In genomic region chr20:41100001-41100480, GRCh38 we compare ENCODE assay signal across 20 cellular contexts. TPM values are rescaled to one million over a fixed set of nuclear protein-coding genes. Genes with fewer than 3 reads are reported as not detected.
A peak's percentile ranks its signal among the peaks of the same experiment; 100 is the strongest.
DNase-seq lines count a peak whose midpoint lies in the region; ATAC-seq, FAIRE-seq and TF ChIP-seq lines count a peak whose summit lies in the region.
"Had no signal": no experiment of that assay in that cellular context is flagged by ENCODE, and none has a peak within 500 bp of the region (broad histone marks: within the 10 kb centered on the region; RNA-seq: fewer than 3 reads in every experiment).

No MANE protein-coding gene starts in this region.

- DNase-seq in stimulated activated naive CD8-positive, alpha-beta T cell treated with anti-CD3 and anti-CD28 coated beads, Interleukin-15, amount 100 ng/mL, for 72 hours, result no peak
- DNase-seq in RCC 7860 (ENCODE audit: low spot score) (peak; percentile 33), fibroblast of mammary gland (ENCODE audit: low read depth) (peak; percentile 20), NCI-H82 (lab: John Stamatoyannopoulos, UW) (no peak), transverse colon (no peak), HTR-8/SVneo (ENCODE audit: insufficient read length, low spot score) (no peak), KG1 (lab: John Stamatoyannopoulos, UW) (no peak)
- DNase-seq: BE2C; H7; Karpas-422; NCI-H1417; NCI-H1694 treated with DMSO at 0.1 percent for 48 hours; NCI-H69; NK-92 treated with Interleukin-12 subunit alpha and Interleukin-12 subunit beta, amount 100 ng/mL, for 24 hours; SIG-M5 had no signal

- in situ Hi-C loops in transverse colon (cut with MboI; ENCODE audit: low pct_ligation_motif_present in 1 of 4, low pct_unique_long_range_greater_than_20kb in 1 of 4, low sequenced_read_pairs in 3 of 4), result loop anchor here in 1 of 4 donors (25.0 kb wide), 1 partner anchor 363 kb away; no protein-coding TSS in a partner anchor

- no peaks in the 10 kb centered on the region for H3K9me3 ChIP-seq in transverse colon
- H3K9me3 ChIP-seq: BE2C had no signal

- 78 to 90% methylated on average over 4 to 9 of the region's 9 CpGs for WGBS in transverse colon (ENCODE audit: low coverage in 1 of 2), 2 donors

- H3K27me3 Mint-ChIP-seq in stimulated activated naive CD8-positive, alpha-beta T cell treated with anti-CD3 and anti-CD28 coated beads, Interleukin-15, Interleukin-2, amounts not matched to agents 100 ng/mL and 50 ng/mL, for 24 hours, result no peaks in the 10 kb centered on the region
- no peaks in the 10 kb centered on the region for H3K27me3 Mint-ChIP-seq in stimulated activated naive CD8-positive, alpha-beta T cell treated with anti-CD3 and anti-CD28 coated beads, Interleukin-15, amount 100 ng/mL, for 72 hours
- H3K27me3 Mint-ChIP-seq: IgD-negative memory B cell had no signal

- no peak for FAIRE-seq in RCC 7860 (lab: Jason Lieb, UNC)
- no peak for FAIRE-seq in HTR-8/SVneo (lab: Jason Lieb, UNC)
- FAIRE-seq: A204.1, GM12878 had no signal

- peaks cover 0 to 68% (median 22%) of the 10 kb centered on the region in 4 donors for H3K36me3 ChIP-seq in transverse colon

- no peak for TF ChIP-seq EP300 in transverse colon (IDR thresholded peaks at IDR 0.05; ENCODE audit: low read depth)

- peak overlapping the region; percentile 29 for H3K27ac Mint-ChIP-seq in stimulated activated naive CD8-positive, alpha-beta T cell treated with anti-CD3 and anti-CD28 coated beads, Interleukin-15, Interleukin-2, amounts not matched to agents 100 ng/mL and 50 ng/mL, for 24 hours
- H3K27ac Mint-ChIP-seq in stimulated activated naive CD8-positive, alpha-beta T cell treated with anti-CD3 and anti-CD28 coated beads, Interleukin-15, amount 100 ng/mL, for 72 hours, result no peak overlapping the region

- no peak overlapping the region for H3K27ac ChIP-seq in transverse colon
- H3K27ac ChIP-seq: HL-60 had no signal

- H3K4me3 Mint-ChIP-seq in stimulated activated naive CD8-positive, alpha-beta T cell treated with anti-CD3 and anti-CD28 coated beads, Interleukin-15, Interleukin-2, amounts not matched to agents 100 ng/mL and 50 ng/mL, for 24 hours, result no peak overlapping the region
- no peak overlapping the region for H3K4me3 Mint-ChIP-seq in stimulated activated naive CD8-positive, alpha-beta T cell treated with anti-CD3 and anti-CD28 coated beads, Interleukin-15, amount 100 ng/mL, for 72 hours
- H3K4me3 Mint-ChIP-seq: IgD-negative memory B cell had no signal

- no peak for TF ChIP-seq CTCF in fibroblast of mammary gland (conservative IDR thresholded peaks at IDR 0.05; ENCODE audit: control insufficient read depth, insufficient read depth, low read depth, low read length)
- TF ChIP-seq CTCF in transverse colon (IDR thresholded peaks at IDR 0.05), result no peak

- no peaks in the 10 kb centered on the region for H3K27me3 ChIP-seq in transverse colon
- H3K27me3 ChIP-seq: BE2C had no signal

- H3K4me1 Mint-ChIP-seq in stimulated activated naive CD8-positive, alpha-beta T cell treated with anti-CD3 and anti-CD28 coated beads, Interleukin-15, Interleukin-2, amounts not matched to agents 100 ng/mL and 50 ng/mL, for 24 hours (ENCODE audit: low read depth), result no peaks in the 10 kb centered on the region
- no peaks in the 10 kb centered on the region for H3K4me1 Mint-ChIP-seq in stimulated activated naive CD8-positive, alpha-beta T cell treated with anti-CD3 and anti-CD28 coated beads, Interleukin-15, amount 100 ng/mL, for 72 hours

- intact Hi-C loops in transverse colon (cut with DNase I; ENCODE audit: low total_unique reads), result no loop called here

- H3K36me3 Mint-ChIP-seq in stimulated activated naive CD8-positive, alpha-beta T cell treated with anti-CD3 and anti-CD28 coated beads, Interleukin-15, Interleukin-2, amounts not matched to agents 100 ng/mL and 50 ng/mL, for 24 hours (ENCODE audit: low read depth), result peaks cover 79% of the 10 kb centered on the region

- ATAC-seq in stimulated activated naive CD8-positive, alpha-beta T cell treated with anti-CD3 and anti-CD28 coated beads, Interleukin-15, amount 100 ng/mL, for 72 hours, result no peak
- ATAC-seq: GM12878 had no signal

- H3K9me3 Mint-ChIP-seq in stimulated activated naive CD8-positive, alpha-beta T cell treated with anti-CD3 and anti-CD28 coated beads, Interleukin-15, Interleukin-2, amounts not matched to agents 100 ng/mL and 50 ng/mL, for 24 hours, result no peaks in the 10 kb centered on the region
- no peaks in the 10 kb centered on the region for H3K9me3 Mint-ChIP-seq in stimulated activated naive CD8-positive, alpha-beta T cell treated with anti-CD3 and anti-CD28 coated beads, Interleukin-15, amount 100 ng/mL, for 72 hours
- H3K9me3 Mint-ChIP-seq: IgD-negative memory B cell had no signal

- H3K4me1 ChIP-seq in transverse colon, result no peaks in the 10 kb centered on the region
- H3K4me1 ChIP-seq: BE2C had no signal

- H3K4me3 ChIP-seq in fibroblast of mammary gland (ENCODE audit: control insufficient read depth, low read depth, low read length) (no peak overlapping the region), transverse colon (no peak overlapping the region)
- H3K4me3 ChIP-seq: GM12878 had no signal

- TF ChIP-seq POLR2A in transverse colon (IDR thresholded peaks at IDR 0.05), result no peak

RNA-seq across cellular contexts. Expression of gene PLCG1, which starts 37.3 kb away (rescaled TPM):
- 100 to 1,000 TPM in 3 of 4 donors, 10 to 100 TPM in 1; 82.7 to 377 (median 155) TPM for total RNA-seq in transverse colon

Comparison
In these comparisons a context has a peak if more than half of its experiments do, and no peak if none do; other contexts are left out.
1. DNase-seq: peak in RCC 7860 (single experiment) and fibroblast of mammary gland (single experiment); none in stimulated activated naive CD8-positive, alpha-beta T cell treated with anti-CD3 and anti-CD28 coated beads, Interleukin-15, amount 100 ng/mL, for 72 hours (0 of 2), NCI-H82 (single experiment), transverse colon (single experiment), HTR-8/SVneo (single experiment) and KG1 (single experiment).